12 cellular contexts compared by ENCODE assay signal in the genomic region with DNA sequence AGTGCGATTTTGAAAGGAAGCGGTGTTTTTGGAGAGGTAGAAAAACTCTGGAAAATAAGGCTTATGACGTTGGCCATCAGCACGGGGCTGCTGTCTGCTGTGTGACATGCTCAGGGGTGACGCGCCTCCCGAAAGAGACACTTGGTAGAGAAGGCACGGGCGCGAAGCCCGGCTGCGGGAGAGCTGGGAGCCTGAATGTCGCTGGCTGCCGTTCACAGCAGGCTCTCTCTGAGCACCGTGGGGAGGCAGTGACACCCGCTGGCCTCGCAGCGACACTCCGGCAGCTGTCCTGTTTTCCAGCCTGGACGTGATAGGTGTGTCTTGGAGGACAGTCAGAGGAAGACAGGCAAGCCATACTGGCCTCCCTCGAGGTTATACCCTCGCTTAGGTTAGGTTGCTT.
DNase-seq lines count a peak whose midpoint lies in the region; FAIRE-seq and TF ChIP-seq lines count a peak whose summit lies in the region.
"Had no signal": no experiment of that assay in that cellular context is flagged by ENCODE, and none has a peak within 500 bp of the region (broad histone marks: within the 10 kb centered on the region; RNA-seq: fewer than 3 reads in every experiment).

No MANE protein-coding gene starts in this region.

- DNase-seq in D721Med (ENCODE audit: insufficient read length, low spot score) = peak; percentile 35
- peak; percentile 6 for DNase-seq in NB4 (ENCODE audit: low read depth)
- peak; percentile 58 for DNase-seq in cerebellar cortex (ENCODE audit: low spot score)
- peak; percentile 79 for DNase-seq in neural progenitor cell (ENCODE audit: low spot score)
- no peak for DNase-seq in iPS-NIHi7 (ENCODE audit: extremely low spot score)
- DNase-seq in stimulated activated CD4-positive, alpha-beta T cell treated with anti-CD3 and anti-CD28 coated beads, Interleukin-4, amount 100 ng/mL, for 1 hour = no peak
- DNase-seq in NCI-H510A treated with DMSO at 0.1 percent for 48 hours (lab: John Stamatoyannopoulos, UW) = no peak
- no peak for DNase-seq in NCI-H774 (lab: John Stamatoyannopoulos, UW)
- DNase-seq: foreskin melanocyte, stomach had no signal

- no peak overlapping the region for H3K9ac ChIP-seq in neural progenitor cell

- no peak for TF ChIP-seq POLR2A in NB4 (IDR thresholded peaks at IDR 0.05; ENCODE audit: extremely low read depth, insufficient read length)

- no peaks in the 10 kb centered on the region for H3K9me3 ChIP-seq in neural progenitor cell (ENCODE audit: low read depth)

- H3K27me3 ChIP-seq in neural progenitor cell = no peaks in the 10 kb centered on the region

- no peaks in the 10 kb centered on the region for H3K9me3 Mint-ChIP-seq in neural progenitor cell

- no peaks in the 10 kb centered on the region for H3K79me2 ChIP-seq in neural progenitor cell (ENCODE audit: low read depth)

- H4K20me1 ChIP-seq in neural progenitor cell (ENCODE audit: low read depth) = no peaks in the 10 kb centered on the region

- peaks cover 7% of the 10 kb centered on the region for H3K27me3 Mint-ChIP-seq in neural progenitor cell (ENCODE audit: insufficient read depth, low read depth)

- H3K4me1 Mint-ChIP-seq in neural progenitor cell = peaks cover 18% of the 10 kb centered on the region
- H3K4me1 Mint-ChIP-seq: CD14-positive monocyte had no signal

- peak overlapping the region; percentile 49 for H3K4me2 ChIP-seq in neural progenitor cell

- H3K36me3 ChIP-seq in neural progenitor cell = no peaks in the 10 kb centered on the region
- H3K36me3 ChIP-seq: stomach had no signal

- peaks cover 21% of the 10 kb centered on the region for H3K4me1 ChIP-seq in neural progenitor cell
- H3K4me1 ChIP-seq: stomach had no signal

- H3K4me3 ChIP-seq in NB4 (ENCODE audit: low read depth, low read length) (no peak overlapping the region), neural progenitor cell (no peak overlapping the region)
- H3K4me3 ChIP-seq: stomach had no signal

- no peak overlapping the region for H3K27ac ChIP-seq in neural progenitor cell
- H3K27ac ChIP-seq: stomach had no signal

- H3K27ac Mint-ChIP-seq in neural progenitor cell = no peak overlapping the region
- H3K27ac Mint-ChIP-seq: activated T-helper 2 cell treated with anti-CD3 and anti-CD28 coated beads, Interferon-gamma antibody, Interleukin-2, Interleukin-4, amounts not matched to agents 10 μg/mL and 5 μg/mL and 100 μg/mL, durations not matched to agents 14 hours and 24 hours and 36 hours; CD14-positive monocyte had no signal

- TF ChIP-seq CTCF in D721Med (IDR thresholded peaks at IDR 0.05; ENCODE audit: insufficient read depth, missing control alignments) = peak; percentile 48
- TF ChIP-seq CTCF in NB4 (IDR thresholded peaks at IDR 0.05; ENCODE audit: low read depth, low read length) = no peak
- TF ChIP-seq CTCF in neural progenitor cell (IDR thresholded peaks at IDR 0.05) = peak; percentile 59

- no peak overlapping the region for H3K4me3 Mint-ChIP-seq in neural progenitor cell
- H3K4me3 Mint-ChIP-seq: CD14-positive monocyte had no signal

- no peak for FAIRE-seq in D721Med (lab: Jason Lieb, UNC)

- peak overlapping the region; percentile 72 for H2AFZ ChIP-seq in neural progenitor cell (replicated peaks)

- peaks cover 10% of the 10 kb centered on the region for H3F3A ChIP-seq in neural progenitor cell (ENCODE audit: low read depth)

- H3K36me3 Mint-ChIP-seq in neural progenitor cell = no peaks in the 10 kb centered on the region
- H3K36me3 Mint-ChIP-seq: CD14-positive monocyte had no signal

Comparison
In these comparisons a context has a peak if more than half of its experiments do, and no peak if none do; other contexts are left out.
1. DNase-seq: peak in D721Med (single experiment), NB4 (single experiment), cerebellar cortex (single experiment) and neural progenitor cell (single experiment); none in iPS-NIHi7 (single experiment), stimulated activated CD4-positive, alpha-beta T cell treated with anti-CD3 and anti-CD28 coated beads, Interleukin-4, amount 100 ng/mL, for 1 hour (single experiment), NCI-H510A treated with DMSO at 0.1 percent for 48 hours (single experiment) and NCI-H774 (single experiment).